25 cellular contexts compared by ENCODE assay signal in the genomic region with DNA sequence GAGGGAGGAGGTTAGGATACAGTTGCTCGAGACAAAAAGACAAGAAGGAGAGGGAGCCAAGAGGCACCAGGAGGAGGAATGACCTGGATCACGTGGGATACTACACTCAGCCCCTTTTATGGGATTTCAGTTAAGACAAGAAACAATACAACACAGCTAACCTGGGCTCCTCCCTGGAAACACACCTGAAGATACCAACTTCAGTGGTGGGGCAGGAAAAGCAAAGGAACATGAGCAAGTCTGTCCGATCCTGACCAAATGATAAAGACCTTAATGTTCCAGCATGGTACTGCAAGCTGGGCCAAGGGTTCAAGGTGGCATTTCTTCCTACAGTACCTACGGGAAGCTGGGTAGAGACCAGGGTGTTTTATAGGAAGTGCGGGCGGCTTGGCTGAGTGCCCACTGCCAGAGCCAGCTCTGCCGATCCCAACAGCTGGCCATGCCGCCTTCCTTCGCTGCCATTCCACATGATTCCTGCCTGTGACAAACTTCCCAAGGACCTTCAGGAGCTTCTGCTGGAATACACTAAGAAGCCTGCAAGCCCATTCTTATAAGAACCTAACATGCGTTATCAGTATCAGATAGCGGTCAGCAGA. TPM values are rescaled to one million over a fixed set of nuclear protein-coding genes. Genes with fewer than 3 reads are reported as not detected.
A peak's percentile ranks its signal among the peaks of the same experiment; 100 is the strongest.
DNase-seq lines count a peak whose midpoint lies in the region; ATAC-seq, FAIRE-seq and TF ChIP-seq lines count a peak whose summit lies in the region.
"Had no signal": no experiment of that assay in that cellular context is flagged by ENCODE, and none has a peak within 500 bp of the region (broad histone marks: within the 10 kb centered on the region; RNA-seq: fewer than 3 reads in every experiment).

No MANE protein-coding gene starts in this region.

- ATAC-seq in SK-N-SH treated with all-trans-retinoic acid at 6 μM for 48 hours, result no peak
- ATAC-seq in right cardiac atrium, result no peak
- ATAC-seq: Right ventricle myocardium inferior had no signal

- H3K79me2 ChIP-seq in SK-N-SH (ENCODE audit: insufficient read depth), result peaks cover 100% of the 10 kb centered on the region

- intact Hi-C loops in colonic mucosa (cut with DNase I), result no loop called here
- intact Hi-C loops in right cardiac atrium (cut with DNase I), result no loop called here

- H3K9ac ChIP-seq in SK-N-SH, result no peak overlapping the region
- peak overlapping the region in 1 of 2 donors; percentile 42 for H3K9ac ChIP-seq in colonic mucosa (ENCODE audit: low read depth in 2 of 2, low read length in 2 of 2)
- H3K9ac ChIP-seq: BLaER1 treated with 17β-estradiol and CSF1 and Interleukin-3, amounts not matched to agents 10 nM and 100 nM had no signal

- H2AFZ ChIP-seq in SK-N-SH (ENCODE audit: low read depth), result no peak overlapping the region

- TF ChIP-seq EP300 in SK-N-SH (IDR thresholded peaks at IDR 0.05; ENCODE audit: borderline replicate concordance in 1 of 2, low read depth in 1 of 2, low read length in 1 of 2), result no peak

- DNase-seq in SK-N-SH (no peak), colonic mucosa (peak; percentile 77), urothelium cell line (ENCODE audit: low spot score) (peak; percentile 64), NCI-H774 (lab: John Stamatoyannopoulos, UW) (no peak), right cardiac atrium (no peak), cerebellum (ENCODE audit: low spot score) (no peak)
- DNase-seq: activated CD4-positive, alpha-beta T cell treated with anti-CD3 and anti-CD28 coated beads, Interleukin-2, amount 50 U/mL, for 48 hours; activated naive CD4-positive, alpha-beta T cell treated with Interleukin-2 at 50 U/mL for 16 hours; activated T-cell treated with anti-CD3 and anti-CD28 coated beads for 4 hours; cerebellar nuclear complex; foreskin fibroblast; Kasumi-1; left lung; NCI-H1417 treated with DMSO at 0.1 percent for 48 hours; NK-92 treated with Interleukin-12 subunit alpha and Interleukin-12 subunit beta, amount 100 ng/mL, for 24 hours; ovary; stimulated activated CD4-positive, alpha-beta T cell treated with anti-CD3 and anti-CD28 coated beads, Interleukin-12 subunit alpha, Interleukin-12 subunit beta, amount 100 ng/mL, for 4 hours; T-helper 1 cell; testis had no signal

- CTCF ChIA-PET in SK-N-SH (lab: Yijun Ruan, JAX), result interaction anchor here (1.3 kb wide), 2 partner anchors 19 to 276 kb away, joined by 3 read pairs; no protein-coding TSS in a partner anchor

- H4K20me1 ChIP-seq in SK-N-SH (ENCODE audit: insufficient read depth), result peaks cover 96% of the 10 kb centered on the region
- H4K20me1 ChIP-seq: BLaER1 treated with 17β-estradiol and CSF1 and Interleukin-3, amounts not matched to agents 10 nM and 100 nM had no signal

- H3K36me3 ChIP-seq in SK-N-SH (replicated peaks in 1 of 2; ENCODE audit: control insufficient read depth in 1 of 2, insufficient read depth in 2 of 2, low read length in 1 of 2), result peaks cover 0 to 22% of the 10 kb centered on the region in 2 experiments
- no peaks in the 10 kb centered on the region for H3K36me3 ChIP-seq in colonic mucosa
- no peaks in the 10 kb centered on the region for H3K36me3 ChIP-seq in muscle layer of duodenum (ENCODE audit: control insufficient read depth in 1 of 2, insufficient read depth in 2 of 2, low read length in 2 of 2)
- H3K36me3 ChIP-seq: BLaER1 treated with 17β-estradiol and CSF1 and Interleukin-3, amounts not matched to agents 10 nM and 100 nM; left lung; ovary had no signal

- H3K4me1 ChIP-seq in SK-N-SH (ENCODE audit: control insufficient read depth in 1 of 2, insufficient read depth in 2 of 2, low read depth in 1 of 2, low read length in 1 of 2), result peaks cover 3 to 58% of the 10 kb centered on the region in 2 experiments
- peaks cover 3% of the 10 kb centered on the region for H3K4me1 ChIP-seq in colonic mucosa
- H3K4me1 ChIP-seq in muscle layer of duodenum (ENCODE audit: control insufficient read depth in 1 of 2, insufficient read depth in 2 of 2, low read length in 2 of 2), result no peaks in the 10 kb centered on the region
- no peaks in the 10 kb centered on the region for H3K4me1 ChIP-seq in right cardiac atrium (ENCODE audit: control insufficient read depth, insufficient read depth, low read length)

- H3K27ac ChIP-seq in SK-N-SH (ENCODE audit: low read depth in 2 of 2, low read length in 1 of 2), result peak overlapping the region in 1 of 2 experiments; percentile 93; a peak in 1 of 4 replicates
- H3K27ac ChIP-seq in colonic mucosa, result peak overlapping the region; percentile 78
- peak overlapping the region; percentile 25 for H3K27ac ChIP-seq in muscle layer of duodenum (ENCODE audit: low read length)
- H3K27ac ChIP-seq in right cardiac atrium (ENCODE audit: low read length), result no peak overlapping the region
- H3K27ac ChIP-seq: BLaER1 treated with 17β-estradiol and CSF1 and Interleukin-3, amounts not matched to agents 10 nM and 100 nM; left lung; ovary; testis had no signal

- 85% methylated on average over 11 of the region's 11 CpGs for WGBS in SK-N-SH (ENCODE audit: low lambda C conversion rate)
- 86% methylated on average over 11 of the region's 11 CpGs for WGBS in right cardiac atrium

- no peak for FAIRE-seq in urothelium cell line (lab: Jason Lieb, UNC)
- FAIRE-seq: endometrium, GM12891 had no signal

- peak overlapping the region; percentile 60 for H3K4me2 ChIP-seq in SK-N-SH
- H3K4me2 ChIP-seq: BLaER1 treated with 17β-estradiol and CSF1 and Interleukin-3, amounts not matched to agents 10 nM and 100 nM had no signal

- H3K9me3 ChIP-seq in SK-N-SH (no peaks in the 10 kb centered on the region), colonic mucosa (no peaks in the 10 kb centered on the region), muscle layer of duodenum (ENCODE audit: control insufficient read depth in 1 of 2, low read length in 2 of 2) (no peaks in the 10 kb centered on the region), right cardiac atrium (ENCODE audit: control insufficient read depth, low read length) (peaks cover 5% of the 10 kb centered on the region)
- H3K9me3 ChIP-seq: left lung, ovary, testis had no signal

- no peaks in the 10 kb centered on the region for H3K9me2 ChIP-seq in SK-N-SH

- TF ChIP-seq RAD21 in SK-N-SH (IDR thresholded peaks at IDR 0.05; ENCODE audit: low read length), result no peak

- H3K27me3 ChIP-seq in SK-N-SH (ENCODE audit: insufficient read depth) (no peaks in the 10 kb centered on the region), colonic mucosa (no peaks in the 10 kb centered on the region), muscle layer of duodenum (ENCODE audit: low read depth, low read length) (no peaks in the 10 kb centered on the region), right cardiac atrium (ENCODE audit: control insufficient read depth, insufficient read depth) (no peaks in the 10 kb centered on the region)
- H3K27me3 ChIP-seq: BLaER1 treated with 17β-estradiol and CSF1 and Interleukin-3, amounts not matched to agents 10 nM and 100 nM; left lung; ovary; testis had no signal

- no peak overlapping the region for H3K4me3 ChIP-seq in SK-N-SH (ENCODE audit: low read depth in 2 of 2, low read length in 1 of 2)
- peak overlapping the region; percentile 6 for H3K4me3 ChIP-seq in colonic mucosa
- peak overlapping the region in 1 of 2 donors; percentile 9 for H3K4me3 ChIP-seq in muscle layer of duodenum (ENCODE audit: low read depth in 1 of 2, low read length in 2 of 2)
- H3K4me3 ChIP-seq in right cardiac atrium (ENCODE audit: low read length), result no peak overlapping the region
- H3K4me3 ChIP-seq: BLaER1 treated with 17β-estradiol and CSF1 and Interleukin-3, amounts not matched to agents 10 nM and 100 nM; left lung; ovary; testis had no signal

- POLR2A ChIA-PET in SK-N-SH (lab: Yijun Ruan, JAX), result no interaction called here

- peaks cover 51% of the 10 kb centered on the region for H3F3A ChIP-seq in SK-N-SH (replicated peaks; ENCODE audit: insufficient read depth)

- TF ChIP-seq CTCF in SK-N-SH (IDR thresholded peaks at IDR 0.05) (no peak), colonic mucosa (IDR thresholded peaks at IDR 0.05) (no peak)

TF ChIP-seq in SK-N-SH, 30 proteins besides CTCF, POLR2A, EP300 and RAD21:
- TF ChIP-seq EZH2phosphoT487 (IDR thresholded peaks at IDR 0.05; ENCODE audit: borderline replicate concordance, low read depth), result no peak
- TF ChIP-seq MXI1 (IDR thresholded peaks at IDR 0.05; ENCODE audit: low read depth, low read length), result no peak
- no peak for TF ChIP-seq FOXJ3 (CRISPR knock-in tag; IDR thresholded peaks at IDR 0.05)
- no peak for TF ChIP-seq POLR2AphosphoS5 (IDR thresholded peaks at IDR 0.05; ENCODE audit: low read depth, low read length)
- no peak for TF ChIP-seq ELF1 (IDR thresholded peaks at IDR 0.05)
- no peak for TF ChIP-seq GABPA (IDR thresholded peaks at IDR 0.05; ENCODE audit: low read depth)
- TF ChIP-seq NFIC (IDR thresholded peaks at IDR 0.05; ENCODE audit: borderline replicate concordance), result 0 out of 2 replicates have a peak, but pooled peaks have one; percentile 8

TF ChIP-seq in SK-N-SH treated with all-trans-retinoic acid at 6 μM for 48 hours, 23 proteins besides CTCF, POLR2A, EP300 and RAD21 (continues in another document):
- TF ChIP-seq, protein P1, sequence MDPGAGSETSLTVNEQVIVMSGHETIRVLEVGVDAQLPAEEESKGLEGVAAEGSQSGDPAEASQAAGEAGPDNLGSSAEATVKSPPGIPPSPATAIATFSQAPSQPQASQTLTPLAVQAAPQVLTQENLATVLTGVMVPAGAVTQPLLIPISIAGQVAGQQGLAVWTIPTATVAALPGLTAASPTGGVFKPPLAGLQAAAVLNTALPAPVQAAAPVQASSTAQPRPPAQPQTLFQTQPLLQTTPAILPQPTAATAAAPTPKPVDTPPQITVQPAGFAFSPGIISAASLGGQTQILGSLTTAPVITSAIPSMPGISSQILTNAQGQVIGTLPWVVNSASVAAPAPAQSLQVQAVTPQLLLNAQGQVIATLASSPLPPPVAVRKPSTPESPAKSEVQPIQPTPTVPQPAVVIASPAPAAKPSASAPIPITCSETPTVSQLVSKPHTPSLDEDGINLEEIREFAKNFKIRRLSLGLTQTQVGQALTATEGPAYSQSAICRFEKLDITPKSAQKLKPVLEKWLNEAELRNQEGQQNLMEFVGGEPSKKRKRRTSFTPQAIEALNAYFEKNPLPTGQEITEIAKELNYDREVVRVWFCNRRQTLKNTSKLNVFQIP (CRISPR knock-in tag; IDR thresholded peaks at IDR 0.05; ENCODE audit: borderline replicate concordance, low read depth), result no peak
- TF ChIP-seq SNAI2 (CRISPR knock-in tag; IDR thresholded peaks at IDR 0.05) (no peak), ZNF70 (CRISPR knock-in tag; IDR thresholded peaks at IDR 0.05) (no peak)

RNA-seq across cellular contexts. Expression of a gene that starts 22.1 kb away (rescaled TPM):
- 8.1 and 8.7 TPM in 2 replicates for polyA plus RNA-seq in SK-N-SH (2012; rRNA removed)
- polyA plus RNA-seq in SK-N-SH (2012; cell fraction: cytosol; rRNA removed), result 7.3 and 8.5 TPM in 2 replicates
- polyA plus RNA-seq in SK-N-SH (2012; cell fraction: nucleus; rRNA removed), result 14.9 and 23.4 TPM in 2 replicates
- total RNA-seq in colonic mucosa, result 10 to 100 TPM; 57.9 to 61.9 TPM
- total RNA-seq in right cardiac atrium, result 1 to 10 TPM; 2.4 to 4.3 (median 3.4) TPM
- polyA plus RNA-seq in right cardiac atrium, result 2.1 TPM
- total RNA-seq in cerebellum, result 21.7 TPM

Comparison
In these comparisons a context has a peak if more than half of its experiments do, and no peak if none do; other contexts are left out.
1. DNase-seq: peak in colonic mucosa (single experiment) and urothelium cell line (single experiment); none in SK-N-SH (single experiment), NCI-H774 (single experiment), right cardiac atrium (0 of 3) and cerebellum (single experiment).